In the genomic region with DNA sequence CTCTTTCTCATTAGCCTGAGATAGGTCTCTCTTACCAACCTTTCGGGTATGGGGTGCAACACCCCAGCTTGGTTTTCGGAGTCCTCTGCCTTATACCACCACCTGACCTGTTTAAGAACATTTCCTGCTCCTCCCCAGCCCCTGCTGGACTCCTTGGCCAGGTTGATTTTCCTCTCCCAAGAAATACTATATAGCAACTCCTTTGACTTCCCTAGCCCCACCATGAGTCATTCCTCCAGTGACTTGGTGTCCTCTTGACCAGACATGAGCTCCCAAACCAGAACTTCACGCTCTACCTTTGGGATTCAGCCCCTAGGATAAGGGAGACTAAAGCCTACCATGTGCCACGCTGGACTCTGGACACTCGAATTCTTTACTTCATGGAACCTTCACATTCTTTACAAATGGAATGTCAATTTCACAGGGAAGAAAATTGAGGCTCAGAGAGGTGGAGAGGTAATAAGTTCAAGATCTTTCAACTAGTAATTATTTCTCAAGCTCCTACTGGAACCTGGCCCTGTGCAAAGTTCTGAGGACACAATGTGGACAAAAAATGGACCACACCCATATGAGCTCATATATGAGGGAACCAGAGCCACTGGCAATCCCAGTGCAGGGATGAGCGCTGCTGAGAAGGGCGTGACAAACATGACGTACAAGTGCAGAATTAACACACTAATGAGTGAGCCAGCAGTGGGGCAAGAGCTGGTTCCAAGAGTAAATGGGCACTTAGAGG, we compare ENCODE assay signal across 16 cellular contexts. TPM values are rescaled to one million over a fixed set of nuclear protein-coding genes. Genes with fewer than 3 reads are reported as not detected.
DNase-seq lines count a peak whose midpoint lies in the region; ATAC-seq and TF ChIP-seq lines count a peak whose summit lies in the region.
"Had no signal": no experiment of that assay in that cellular context is flagged by ENCODE, and none has a peak within 500 bp of the region (broad histone marks: within the 10 kb centered on the region; RNA-seq: fewer than 3 reads in every experiment).

No MANE protein-coding gene starts in this region.

- H3K9me3 ChIP-seq in RWPE2 (ENCODE audit: severe bottlenecking) = no peaks in the 10 kb centered on the region
- no peaks in the 10 kb centered on the region for H3K9me3 ChIP-seq in trophoblast cell (ENCODE audit: insufficient read depth, low read depth, low read length)
- H3K9me3 ChIP-seq: thoracic aorta had no signal

- no peaks in the 10 kb centered on the region for H3K9me3 Mint-ChIP-seq in glutamatergic neuron (ENCODE audit: unreplicated experiment)

- H3K27ac ChIP-seq in RWPE2 (ENCODE audit: poor library complexity, severe bottlenecking) (no peak overlapping the region), trophoblast cell (ENCODE audit: low read depth, low read length) (no peak overlapping the region)
- H3K27ac ChIP-seq: SK-N-MC, thoracic aorta had no signal

- H3K36me3 ChIP-seq in RWPE2 (ENCODE audit: low read depth) (no peaks in the 10 kb centered on the region), trophoblast cell (ENCODE audit: control insufficient read depth in 1 of 2, insufficient read depth in 2 of 2, low read length in 2 of 2) (peaks cover 0 to 3% of the 10 kb centered on the region in 2 experiments)
- H3K36me3 ChIP-seq: thoracic aorta had no signal

- H3K4me1 ChIP-seq in RWPE2 (ENCODE audit: insufficient read depth, poor library complexity, severe bottlenecking) (peaks cover 11% of the 10 kb centered on the region), trophoblast cell (ENCODE audit: control insufficient read depth in 1 of 2, insufficient read depth in 2 of 2, low read length in 2 of 2) (peaks cover 2 to 6% of the 10 kb centered on the region in 2 experiments)

- H3K79me1 ChIP-seq in trophoblast cell (ENCODE audit: low read length) = no peaks in the 10 kb centered on the region

- no peak overlapping the region for H4K8ac ChIP-seq in trophoblast cell (ENCODE audit: low read depth, low read length)

- DNase-seq in AG20443 (ENCODE audit: low spot score) = peak; percentile 88
- no peak for DNase-seq in RWPE2 (ENCODE audit: low spot score)
- peak; percentile 38 to 65 for DNase-seq in foreskin fibroblast
- DNase-seq in trophoblast cell = peak; percentile 42 to 43
- no peak for DNase-seq in glutamatergic neuron
- DNase-seq: ACHN; activated T-cell treated with anti-CD3 and anti-CD28 coated beads, Interleukin-2, amount 50 U/mL, for 1 hour; DMS53; H7; NCI-H526 had no signal

- peaks cover 7% of the 10 kb centered on the region for H3K27me3 Mint-ChIP-seq in glutamatergic neuron (ENCODE audit: unreplicated experiment)

- no peak overlapping the region for H2BK5ac ChIP-seq in trophoblast cell (ENCODE audit: low read depth, low read length, poor library complexity)

- H3K79me2 ChIP-seq in trophoblast cell (ENCODE audit: control insufficient read depth, insufficient read depth, low read length, poor library complexity) = no peaks in the 10 kb centered on the region

- peak; percentile 41; the same call in 2 of the 3 replicates for ATAC-seq in RWPE2 (ENCODE audit: low read depth)
- ATAC-seq in GM21515 (IDR thresholded peaks at IDR 0.05; ENCODE audit: unreplicated experiment) = no peak
- ATAC-seq in HG03442 (IDR thresholded peaks at IDR 0.05; ENCODE audit: unreplicated experiment) = no peak
- no peak for ATAC-seq in GM18517 (IDR thresholded peaks at IDR 0.05; ENCODE audit: unreplicated experiment)

- H3K27me3 ChIP-seq in RWPE2 (ENCODE audit: insufficient read depth, poor library complexity, severe bottlenecking) (no peaks in the 10 kb centered on the region), trophoblast cell (ENCODE audit: insufficient read depth, low read length) (no peaks in the 10 kb centered on the region)

- no peak overlapping the region for H2AK5ac ChIP-seq in trophoblast cell (ENCODE audit: low read length)

- TF ChIP-seq CTCF in RWPE2 (IDR thresholded peaks at IDR 0.05; ENCODE audit: poor library complexity, severe bottlenecking) = no peak
- no peak for TF ChIP-seq CTCF in foreskin fibroblast (IDR thresholded peaks at IDR 0.05; ENCODE audit: low read depth, low read length)
- TF ChIP-seq CTCF in glutamatergic neuron (IDR thresholded peaks at IDR 0.05; ENCODE audit: partially characterized antibody, unreplicated experiment) = no peak

- H3K4me1 Mint-ChIP-seq in glutamatergic neuron (ENCODE audit: low read depth, unreplicated experiment) = peaks cover 8% of the 10 kb centered on the region

- H3K27ac Mint-ChIP-seq in glutamatergic neuron (ENCODE audit: unreplicated experiment) = no peak overlapping the region

- no peak overlapping the region for H2BK12ac ChIP-seq in trophoblast cell (ENCODE audit: low read length)

- H3K4ac ChIP-seq in trophoblast cell (ENCODE audit: low read depth, low read length) = no peak overlapping the region

- H3K14ac ChIP-seq in trophoblast cell (ENCODE audit: low read length) = no peak overlapping the region

- H3K9ac ChIP-seq in trophoblast cell (ENCODE audit: low read length) = no peak overlapping the region

- no peak overlapping the region for H3K4me3 Mint-ChIP-seq in glutamatergic neuron (ENCODE audit: unreplicated experiment)

- H3K4me2 ChIP-seq in trophoblast cell (ENCODE audit: low read length) = no peak overlapping the region

- no peak overlapping the region for H3K23ac ChIP-seq in trophoblast cell (ENCODE audit: low read length)

- no peak overlapping the region for H4K91ac ChIP-seq in trophoblast cell (ENCODE audit: low read depth, low read length)

- H4K12ac ChIP-seq in trophoblast cell (ENCODE audit: low read depth, low read length) = no peak overlapping the region

- H2BK120ac ChIP-seq in trophoblast cell (ENCODE audit: insufficient read depth, low read length, poor library complexity) = no peak overlapping the region

- no peak overlapping the region for H3K18ac ChIP-seq in trophoblast cell (ENCODE audit: low read length)

- H3K36me3 Mint-ChIP-seq in glutamatergic neuron (ENCODE audit: unreplicated experiment) = no peaks in the 10 kb centered on the region

- WGBS in trophoblast cell (ENCODE audit: extremely low coverage, insufficient coverage, insufficient read length) = no CpG with 5 or more reads among the region's 8 CpGs

- H3K4me3 ChIP-seq in RWPE2 (ENCODE audit: severe bottlenecking) (no peak overlapping the region), foreskin fibroblast (ENCODE audit: low read depth in 1 of 2, low read length in 2 of 2) (no peak overlapping the region), trophoblast cell (ENCODE audit: low read depth, low read length) (no peak overlapping the region)
- H3K4me3 ChIP-seq: SK-N-MC, thoracic aorta had no signal

- no peak overlapping the region for H2AFZ ChIP-seq in trophoblast cell (ENCODE audit: insufficient read depth, low read length, poor library complexity)

RNA-seq across cellular contexts. Expression of a gene that starts 48.2 kb away (rescaled TPM):
- 15.7 and 15.8 TPM in 2 replicates for polyA plus RNA-seq in trophoblast cell (2013)
- 0.34 TPM for total RNA-seq in glutamatergic neuron (ENCODE audit: unreplicated experiment)

RNA-seq across cellular contexts. Expression of a gene that starts 50.4 kb away (rescaled TPM):
- polyA plus RNA-seq in trophoblast cell (2013) = not detected in 2 replicates
- total RNA-seq in glutamatergic neuron (ENCODE audit: unreplicated experiment) = not detected
- total RNA-seq: astrocyte, thoracic aorta had no signal

Comparison
In these comparisons a context has a peak if more than half of its experiments do, and no peak if none do; other contexts are left out.
1. DNase-seq: peak in AG20443 (single experiment), foreskin fibroblast (2 of 2) and trophoblast cell (2 of 2); none in RWPE2 (single experiment) and glutamatergic neuron (single experiment).